17 cellular contexts compared by ENCODE assay signal in genomic region chr4:147848634-147849033, GRCh38.
DNase-seq lines count a peak whose midpoint lies in the region; ATAC-seq and TF ChIP-seq lines count a peak whose summit lies in the region.
"Had no signal": no experiment of that assay in that cellular context is flagged by ENCODE, and none has a peak within 500 bp of the region (broad histone marks: within the 10 kb centered on the region; RNA-seq: fewer than 3 reads in every experiment).

No MANE protein-coding gene starts in this region.

- H3K9me3 ChIP-seq in heart right ventricle = peaks cover 0 to 6% (median 0%) of the 10 kb centered on the region in 11 donors
- peaks cover 0 to 6% (median 0%) of the 10 kb centered on the region in 3 donors for H3K9me3 ChIP-seq in gastroesophageal sphincter
- no peaks in the 10 kb centered on the region for H3K9me3 ChIP-seq in transverse colon
- H3K9me3 ChIP-seq in ovary = no peaks in the 10 kb centered on the region
- H3K9me3 ChIP-seq: HAP-1 had no signal

- H3K9ac ChIP-seq in rectal smooth muscle tissue (ENCODE audit: low read length) = no peak overlapping the region
- H3K9ac ChIP-seq: BLaER1 had no signal

- TF ChIP-seq CTCF in heart right ventricle (IDR thresholded peaks at IDR 0.05) (no peak), gastroesophageal sphincter (IDR thresholded peaks at IDR 0.05) (no peak), transverse colon (IDR thresholded peaks at IDR 0.05) (no peak), ovary (IDR thresholded peaks at IDR 0.05) (no peak)

- peak overlapping the region in 9 of 10 donors; percentile 9 to 73 (median 50) for H3K27ac ChIP-seq in heart right ventricle
- peak overlapping the region; percentile 68 to 84 (median 79) for H3K27ac ChIP-seq in gastroesophageal sphincter
- peak overlapping the region; percentile 58 for H3K27ac ChIP-seq in rectal smooth muscle tissue (ENCODE audit: low read depth, low read length)
- H3K27ac ChIP-seq in transverse colon = peak overlapping the region; percentile 37 to 63 (median 40)
- H3K27ac ChIP-seq in ovary = peak overlapping the region in 1 of 2 donors; percentile 20
- H3K27ac ChIP-seq: BLaER1 had no signal

- ATAC-seq in heart right ventricle (no peak), Right ventricle myocardium superior (ENCODE audit: poor library complexity) (no peak), gastroesophageal sphincter (no peak)
- ATAC-seq in activated T-cell treated with anti-CD3 and anti-CD28 coated beads, Interleukin-2, amount 50 U/mL, for 4 hours = no peak
- ATAC-seq: GM12878, K562 had no signal

- DNase-seq in heart right ventricle (no peak), Right ventricle myocardium superior (no peak), transverse colon (no peak), HUDEP-2 (lab: John Stamatoyannopoulos, UW; ENCODE audit: unreplicated experiment in 76 of 76) (no peak), ovary (no peak)
- DNase-seq in activated T-cell treated with anti-CD3 and anti-CD28 coated beads, Interleukin-2, amount 50 U/mL, for 4 hours = no peak
- DNase-seq: 8988T, DMS 273 treated with DMSO at 0.1 percent for 48 hours, GDM1, NCI-H187 treated with DMSO at 0.1 percent for 48 hours, NCI-H69 had no signal

- TF ChIP-seq POLR2A in gastroesophageal sphincter (IDR thresholded peaks at IDR 0.05) = no peak
- no peak for TF ChIP-seq POLR2A in transverse colon (IDR thresholded peaks at IDR 0.05)
- TF ChIP-seq POLR2A in ovary (IDR thresholded peaks at IDR 0.05) = no peak

- H3K4me3 Mint-ChIP-seq in activated T-cell treated with anti-CD3 and anti-CD28 coated beads, Interleukin-2, amount 50 U/mL, for 4 hours = no peak overlapping the region

- intact Hi-C loops in heart right ventricle (cut with DNase I) (no loop called here), Right ventricle myocardium superior (cut with DNase I) (no loop called here), transverse colon (cut with DNase I; ENCODE audit: low total_unique reads) (no loop called here), ovary (cut with DNase I) (no loop called here)

- H3K36me3 ChIP-seq in heart right ventricle (peaks cover 0 to 10% (median 0%) of the 10 kb centered on the region in 9 donors), gastroesophageal sphincter (peaks cover 0 to 29% of the 10 kb centered on the region in 2 donors), rectal smooth muscle tissue (ENCODE audit: control insufficient read depth, insufficient read depth, low read length) (no peaks in the 10 kb centered on the region), transverse colon (no peaks in the 10 kb centered on the region), ovary (no peaks in the 10 kb centered on the region)

- no peaks in the 10 kb centered on the region for H3K27me3 ChIP-seq in heart right ventricle
- no peaks in the 10 kb centered on the region for H3K27me3 ChIP-seq in gastroesophageal sphincter
- H3K27me3 ChIP-seq in rectal smooth muscle tissue (ENCODE audit: control insufficient read depth, insufficient read depth, low read length) = no peaks in the 10 kb centered on the region
- H3K27me3 ChIP-seq in transverse colon = no peaks in the 10 kb centered on the region
- H3K27me3 ChIP-seq in ovary = no peaks in the 10 kb centered on the region
- H3K27me3 ChIP-seq: BLaER1 had no signal

- H3K27me3 Mint-ChIP-seq in activated T-cell treated with anti-CD3 and anti-CD28 coated beads, Interleukin-2, amount 50 U/mL, for 4 hours (ENCODE audit: low read depth) = peaks cover 2% of the 10 kb centered on the region

- in situ Hi-C loops in transverse colon (cut with MboI; ENCODE audit: low pct_ligation_motif_present in 1 of 4, low pct_unique_long_range_greater_than_20kb in 1 of 4, low sequenced_read_pairs in 3 of 4) = no loop called here

- 91 to 95% methylated on average over 2 of the region's 2 CpGs for WGBS in heart right ventricle, 2 donors
- 32 to 64% methylated on average over 2 of the region's 2 CpGs for WGBS in gastroesophageal sphincter (ENCODE audit: low coverage in 1 of 2), 2 donors
- WGBS in transverse colon (ENCODE audit: low coverage in 1 of 2), 2 donors = 53 to 80% methylated on average over 2 of the region's 2 CpGs
- 23 to 58% (median 24%) methylated on average over 2 of the region's 2 CpGs for WGBS in ovary, 3 donors

- no peak overlapping the region for H3K4me3 ChIP-seq in heart right ventricle
- H3K4me3 ChIP-seq in gastroesophageal sphincter = no peak overlapping the region
- no peak overlapping the region for H3K4me3 ChIP-seq in rectal smooth muscle tissue (ENCODE audit: low read length)
- no peak overlapping the region for H3K4me3 ChIP-seq in transverse colon
- H3K4me3 ChIP-seq in ovary = no peak overlapping the region
- H3K4me3 ChIP-seq: BLaER1, GM12878, HAP-1, K562 had no signal

- no peaks in the 10 kb centered on the region for H3K4me1 Mint-ChIP-seq in activated T-cell treated with anti-CD3 and anti-CD28 coated beads, Interleukin-2, amount 50 U/mL, for 4 hours (ENCODE audit: low read depth)

- H3K9me3 Mint-ChIP-seq in activated T-cell treated with anti-CD3 and anti-CD28 coated beads, Interleukin-2, amount 50 U/mL, for 4 hours = no peaks in the 10 kb centered on the region

- TF ChIP-seq EP300 in gastroesophageal sphincter (IDR thresholded peaks at IDR 0.05) (no peak), transverse colon (IDR thresholded peaks at IDR 0.05; ENCODE audit: low read depth) (no peak), ovary (IDR thresholded peaks at IDR 0.05) (no peak)

- peaks cover 11 to 64% (median 51%) of the 10 kb centered on the region in 9 donors for H3K4me1 ChIP-seq in heart right ventricle
- H3K4me1 ChIP-seq in gastroesophageal sphincter = peaks cover 7 to 91% (median 31%) of the 10 kb centered on the region in 3 donors
- peaks cover 23% of the 10 kb centered on the region for H3K4me1 ChIP-seq in rectal smooth muscle tissue (ENCODE audit: control insufficient read depth, insufficient read depth, low read length)
- H3K4me1 ChIP-seq in transverse colon = peaks cover 0 to 32% (median 2%) of the 10 kb centered on the region in 4 donors
- H3K4me1 ChIP-seq in ovary (ENCODE audit: insufficient read depth) = peaks cover 10% of the 10 kb centered on the region

- H3K36me3 Mint-ChIP-seq in activated T-cell treated with anti-CD3 and anti-CD28 coated beads, Interleukin-2, amount 50 U/mL, for 4 hours (ENCODE audit: insufficient read depth) = peaks cover 6% of the 10 kb centered on the region
